Comparison of ENCODE assay signal across 27 cellular contexts in genomic region chr11:93192163-93192562, GRCh38. TPM values are rescaled to one million over a fixed set of nuclear protein-coding genes. Genes with fewer than 3 reads are reported as not detected.
DNase-seq lines count a peak whose midpoint lies in the region; ATAC-seq and TF ChIP-seq lines count a peak whose summit lies in the region.
"Had no signal": no experiment of that assay in that cellular context is flagged by ENCODE, and none has a peak within 500 bp of the region (broad histone marks: within the 10 kb centered on the region; RNA-seq: fewer than 3 reads in every experiment).

No MANE protein-coding gene starts in this region.

- no peak overlapping the region for H2BK12ac ChIP-seq in mesenchymal stem cell (ENCODE audit: low read length in 2 of 2)

- peaks cover 15% of the 10 kb centered on the region for H3K9me3 ChIP-seq in mesenchymal stem cell (ENCODE audit: control insufficient read depth, low read length)
- H3K9me3 ChIP-seq: colonic mucosa, prostate gland had no signal

- H3K4ac ChIP-seq in mesenchymal stem cell (ENCODE audit: low read depth in 1 of 2, low read length in 2 of 2) = no peak overlapping the region

- no peaks in the 10 kb centered on the region for H3K27me3 Mint-ChIP-seq in osteocyte (ENCODE audit: unreplicated experiment)
- H3K27me3 Mint-ChIP-seq: activated naive CD8-positive, alpha-beta T cell treated with anti-CD3 and anti-CD28 coated beads, Interleukin-2, amount 50 U/mL, for 24 hours; natural killer cell treated with Interleukin-12 subunit alpha and Interleukin-12 subunit beta and Interleukin-15 and Interleukin-18, amount 100 ng/mL, for 72 hours had no signal

- peaks cover 10% of the 10 kb centered on the region for H3K9me3 Mint-ChIP-seq in osteocyte (ENCODE audit: unreplicated experiment)

- H3K4me1 ChIP-seq in mesenchymal stem cell (ENCODE audit: control insufficient read depth, insufficient read depth, low read depth, low read length) = peaks cover 1% of the 10 kb centered on the region
- H3K4me1 ChIP-seq: colonic mucosa, prostate gland had no signal

- H3K27me3 ChIP-seq in HL-60 (ENCODE audit: insufficient read depth, poor library complexity, severe bottlenecking) = no peaks in the 10 kb centered on the region
- no peaks in the 10 kb centered on the region for H3K27me3 ChIP-seq in mesenchymal stem cell (ENCODE audit: control insufficient read depth in 1 of 2, insufficient read depth in 1 of 2, low read length in 2 of 2)
- H3K27me3 ChIP-seq: brain microvascular endothelial cell, colonic mucosa, tibial artery had no signal

- no peak overlapping the region for H2AK5ac ChIP-seq in mesenchymal stem cell (ENCODE audit: low read length, severe bottlenecking)

- H3K27ac ChIP-seq in HL-60 (replicated peaks) = peak overlapping the region; percentile 2; the same call in 1 of the 2 replicates
- H3K27ac ChIP-seq in VCaP = peak overlapping the region; percentile 7; the same call in 1 of the 2 replicates
- no peak overlapping the region for H3K27ac ChIP-seq in mesenchymal stem cell (ENCODE audit: low read length, poor library complexity, severe bottlenecking)
- H3K27ac ChIP-seq: brain microvascular endothelial cell, colonic mucosa, prostate gland, tibial artery had no signal

- TF ChIP-seq CTCF in HL-60 (IDR thresholded peaks at IDR 0.05; ENCODE audit: insufficient read depth, low read length) (no peak), VCaP (conservative IDR thresholded peaks at IDR 0.05) (no peak), osteocyte (IDR thresholded peaks at IDR 0.05) (no peak)

- 47% methylated on average over 3 of the region's 5 CpGs for WGBS in mesenchymal stem cell

- ATAC-seq in HG03521 (IDR thresholded peaks at IDR 0.05; ENCODE audit: unreplicated experiment) = no peak
- ATAC-seq: activated naive CD8-positive, alpha-beta T cell treated with anti-CD3 and anti-CD28 coated beads, Interleukin-2, amount 50 U/mL, for 24 hours; CD8-positive, alpha-beta T cell; GM12878; natural killer cell treated with Interleukin-12 subunit alpha and Interleukin-12 subunit beta and Interleukin-15 and Interleukin-18, amount 100 ng/mL, for 72 hours; PC-3 had no signal

- no peak overlapping the region for H4K8ac ChIP-seq in mesenchymal stem cell (ENCODE audit: low read length)

- no peak overlapping the region for H2BK120ac ChIP-seq in mesenchymal stem cell (ENCODE audit: low read depth, low read length)

- no peak overlapping the region for H3K18ac ChIP-seq in mesenchymal stem cell (ENCODE audit: low read depth in 1 of 2, low read length in 2 of 2)

- no peak overlapping the region for H2BK5ac ChIP-seq in mesenchymal stem cell (ENCODE audit: low read depth, low read length, poor library complexity, severe bottlenecking)

- H3K27ac Mint-ChIP-seq in osteocyte (ENCODE audit: unreplicated experiment) = peak overlapping the region; percentile 32
- H3K27ac Mint-ChIP-seq: activated naive CD8-positive, alpha-beta T cell treated with anti-CD3 and anti-CD28 coated beads, Interleukin-2, amount 50 U/mL, for 24 hours; CD8-positive, alpha-beta T cell; T-helper 1 cell treated with Interleukin-12 subunit alpha and Interleukin-12 subunit beta and Interleukin-4 antibody, amounts not matched to agents 30 μg/mL and 1 μg/mL, for 36 hours had no signal

- H3K4me3 ChIP-seq in HL-60 (replicated peaks; ENCODE audit: insufficient read depth, low read length) (no peak overlapping the region), mesenchymal stem cell (ENCODE audit: insufficient read depth in 1 of 2, low read depth in 1 of 2, low read length in 2 of 2) (no peak overlapping the region)
- H3K4me3 ChIP-seq: colonic mucosa, GM12878, prostate gland, tibial artery had no signal

- H3K4me1 Mint-ChIP-seq in osteocyte (ENCODE audit: unreplicated experiment) = peaks cover 2% of the 10 kb centered on the region

- H3K4me3 Mint-ChIP-seq in osteocyte (ENCODE audit: unreplicated experiment) = no peak overlapping the region
- H3K4me3 Mint-ChIP-seq: activated naive CD8-positive, alpha-beta T cell treated with anti-CD3 and anti-CD28 coated beads, Interleukin-2, amount 50 U/mL, for 24 hours; CD8-positive, alpha-beta T cell; natural killer cell treated with Interleukin-12 subunit alpha and Interleukin-12 subunit beta and Interleukin-15 and Interleukin-18, amount 100 ng/mL, for 72 hours; T-helper 1 cell treated with Interleukin-12 subunit alpha and Interleukin-12 subunit beta and Interleukin-4 antibody, amounts not matched to agents 30 μg/mL and 1 μg/mL, for 36 hours had no signal

- H3K14ac ChIP-seq in mesenchymal stem cell (ENCODE audit: low read length in 2 of 2) = no peak overlapping the region

- no peak overlapping the region for H3K9ac ChIP-seq in mesenchymal stem cell (ENCODE audit: low read length)

- H4K91ac ChIP-seq in mesenchymal stem cell (ENCODE audit: low read length) = no peak overlapping the region

- H2BK15ac ChIP-seq in mesenchymal stem cell (ENCODE audit: low read depth, poor library complexity, severe bottlenecking) = no peak overlapping the region

- H3K79me1 ChIP-seq in mesenchymal stem cell (replicated peaks; ENCODE audit: low read length, poor library complexity, severe bottlenecking) = peaks cover 27% of the 10 kb centered on the region

- no peak overlapping the region for H3K4me2 ChIP-seq in mesenchymal stem cell (ENCODE audit: low read length, poor library complexity, severe bottlenecking)

- H2AFZ ChIP-seq in mesenchymal stem cell (ENCODE audit: low read depth, low read length) = no peak overlapping the region

- peaks cover 0 to 4% of the 10 kb centered on the region in 2 experiments for H3K36me3 ChIP-seq in mesenchymal stem cell (ENCODE audit: control insufficient read depth in 1 of 2, insufficient read depth in 2 of 2, low read depth in 1 of 2, low read length in 2 of 2)
- H3K36me3 ChIP-seq: brain microvascular endothelial cell, colonic mucosa, prostate gland had no signal

- peaks cover 9% of the 10 kb centered on the region for H3K36me3 Mint-ChIP-seq in osteocyte (ENCODE audit: unreplicated experiment)

- DNase-seq in HL-60 (ENCODE audit: low read depth in 1 of 2, low spot score in 1 of 2) (no peak), iPS DF 19.7 (ENCODE audit: low read depth, low spot score) (peak; percentile 47), osteocyte (ENCODE audit: extremely low spot score, unreplicated experiment) (no peak), SIG-M5 (lab: John Stamatoyannopoulos, UW) (no peak), mesenchymal stem cell (no peak)
- no peak for DNase-seq in activated CD4-positive, alpha-beta T cell treated with anti-CD3 and anti-CD28 coated beads for 1 hour
- DNase-seq: activated CD4-positive, alpha-beta T cell treated with anti-CD3 and anti-CD28 coated beads, Interleukin-2, amount 50 U/mL, for 4 hours; activated effector memory CD4-positive, alpha-beta T cell treated with anti-CD3 and anti-CD28 coated beads, Interleukin-2, amount 50 U/mL, for 16 hours; activated naive CD8-positive, alpha-beta T cell treated with anti-CD3 and anti-CD28 coated beads, Interleukin-2, amount 50 U/mL, for 24 hours; brain microvascular endothelial cell; CD8-positive, alpha-beta T cell; colonic mucosa; DMS53; GOT3; kidney glomerular epithelial cell; NCI-H1105 treated with DMSO at 0.1 percent for 48 hours; PC-3; SHP77 treated with DMSO at 0.1 percent for 48 hours; stimulated activated CD4-positive, alpha-beta T cell treated with anti-CD3 and anti-CD28 coated beads, Interleukin-2, amount 100 ng/mL, for 24 hours; stimulated activated naive CD4-positive, alpha-beta T cell treated with Interleukin-2 at 50 U/mL for 16 hours; tibial artery had no signal

- H3K23ac ChIP-seq in mesenchymal stem cell (ENCODE audit: low read length in 2 of 2) = peak overlapping the region in 1 of 2 experiments; percentile 34

RNA-seq across cellular contexts. Expression of gene SLC36A4, which starts 5.6 kb away (rescaled TPM):
- total RNA-seq in osteocyte = 23.3 and 25.3 TPM in 2 replicates
- polyA plus RNA-seq in mesenchymal stem cell (2013, experiment 1 of 2) = 10.3 TPM
- polyA plus RNA-seq in mesenchymal stem cell (2013, experiment 2 of 2) = 10.7 TPM
